ENCODE assay signal across 8 cellular contexts in the genomic region with DNA sequence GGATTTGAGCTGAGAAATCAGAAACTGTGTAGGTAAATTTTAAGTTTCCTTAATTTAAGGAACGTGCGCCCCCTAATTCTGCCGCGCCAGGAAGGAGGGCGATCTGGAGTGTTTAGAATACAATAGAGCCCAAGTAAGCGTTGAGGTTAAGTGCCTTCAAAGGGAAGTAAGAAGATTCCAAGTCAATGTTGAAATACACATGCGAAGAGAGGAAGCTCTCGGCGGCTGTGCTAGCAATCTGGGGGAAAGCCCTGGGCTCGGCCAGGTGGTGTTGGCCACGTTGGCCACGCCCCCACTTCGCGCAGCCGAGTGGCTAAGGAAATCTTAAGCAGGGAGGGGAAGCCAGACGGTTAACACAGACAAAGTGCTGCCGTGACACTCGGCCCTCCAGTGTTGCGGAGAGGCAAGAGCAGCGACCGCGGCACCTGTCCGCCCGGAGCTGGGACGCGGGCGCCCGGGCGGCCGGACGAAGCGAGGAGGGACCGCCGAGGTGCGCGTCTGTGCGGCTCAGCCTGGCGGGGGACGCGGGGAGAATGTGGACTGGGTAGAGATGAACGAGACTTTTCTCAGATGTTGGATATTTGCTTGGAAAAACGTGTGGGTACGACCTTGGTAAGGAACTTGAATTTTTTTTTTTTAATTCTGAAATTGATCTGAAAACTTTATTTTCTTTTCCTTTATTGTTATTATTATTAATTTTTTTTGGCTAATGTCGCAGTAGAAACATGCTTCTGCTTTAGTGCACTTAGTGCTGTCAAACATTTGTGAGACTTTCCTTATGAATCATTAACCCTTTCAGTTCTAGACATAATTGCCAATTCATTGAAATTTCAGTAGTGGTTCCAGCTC. TPM values are rescaled to one million over a fixed set of nuclear protein-coding genes. Genes with fewer than 3 reads are reported as not detected.
DNase-seq lines count a peak whose midpoint lies in the region; ATAC-seq and TF ChIP-seq lines count a peak whose summit lies in the region.

A gene (plus strand): TSS at position 353 of the 849 bp plus-strand sequence. CDS start 218 bp downstream, at position 571.

- H3K36me3 ChIP-seq in BJ (ENCODE audit: control insufficient read depth, insufficient read depth, low read length) (no peaks in the 10 kb centered on the region), ectodermal cell (ENCODE audit: control insufficient read depth, insufficient read depth, low read length) (no peaks in the 10 kb centered on the region), mesenchymal stem cell (ENCODE audit: control insufficient read depth in 1 of 2, insufficient read depth in 2 of 2, low read depth in 1 of 2, low read length in 2 of 2) (peaks cover 0 to 4% of the 10 kb centered on the region in 2 experiments)

- H3K4me2 ChIP-seq in mesenchymal stem cell (ENCODE audit: low read length, poor library complexity, severe bottlenecking), result peak within 1 kb of the TSS; percentile 95

- peak within 1 kb of the TSS; percentile 55 to 84 for H3K18ac ChIP-seq in mesenchymal stem cell (ENCODE audit: low read depth in 1 of 2, low read length in 2 of 2)

- H3K27ac ChIP-seq in ectodermal cell (ENCODE audit: insufficient read depth, low read depth, low read length, poor library complexity, severe bottlenecking) (no peak within 1 kb of the TSS), mesenchymal stem cell (ENCODE audit: low read length, poor library complexity, severe bottlenecking) (peak within 1 kb of the TSS; percentile 13)

- H2BK15ac ChIP-seq in mesenchymal stem cell (ENCODE audit: low read depth, poor library complexity, severe bottlenecking), result peak within 1 kb of the TSS; percentile 75

- TF ChIP-seq CTCF in BJ (IDR thresholded peaks at IDR 0.05; ENCODE audit: insufficient read depth, low read depth, low read length), result peak; percentile 20; the same call in 1 of the 2 replicates

- DNase-seq in BJ (ENCODE audit: low read depth) (no peak), NCI-H69 (lab: John Stamatoyannopoulos, UW) (peak; percentile 92), mesenchymal stem cell (peak; percentile 87)
- DNase-seq in activated CD4-positive, alpha-beta T cell treated with anti-CD3 and anti-CD28 coated beads, Interleukin-2, amount 50 U/mL, for 48 hours, result peak; percentile 78 to 83
- DNase-seq in stimulated activated CD8-positive, alpha-beta memory T cell treated with anti-CD3 and anti-CD28 coated beads, Interleukin-15, amount 100 ng/mL, for 1 hour (ENCODE audit: low read depth), result peak; percentile 43

- H3K9me3 ChIP-seq in ectodermal cell (ENCODE audit: control insufficient read depth, low read length) (no peaks in the 10 kb centered on the region), mesenchymal stem cell (ENCODE audit: control insufficient read depth, low read length) (no peaks in the 10 kb centered on the region)

- peak; percentile 93 for TF ChIP-seq POLR2A in GM19193 (IDR thresholded peaks at IDR 0.05; ENCODE audit: extremely low read depth, insufficient read depth, insufficient read length)

- H3K23ac ChIP-seq in mesenchymal stem cell (ENCODE audit: low read length in 2 of 2), result peak within 1 kb of the TSS in 1 of 2 experiments; percentile 39

- peak within 1 kb of the TSS; percentile 87 for H2BK120ac ChIP-seq in mesenchymal stem cell (ENCODE audit: low read depth, low read length)

- peaks cover 2% of the 10 kb centered on the region for H3K79me1 ChIP-seq in mesenchymal stem cell (replicated peaks; ENCODE audit: low read length, poor library complexity, severe bottlenecking)

- H2BK5ac ChIP-seq in mesenchymal stem cell (ENCODE audit: low read depth, low read length, poor library complexity, severe bottlenecking), result no peak within 1 kb of the TSS

- H3K4me3 ChIP-seq in BJ (ENCODE audit: low read depth, low read length) (peak within 1 kb of the TSS; percentile 73), ectodermal cell (ENCODE audit: insufficient read depth, low read depth, low read length) (peak within 1 kb of the TSS; percentile 34), mesenchymal stem cell (ENCODE audit: insufficient read depth in 1 of 2, low read depth in 1 of 2, low read length in 2 of 2) (peak within 1 kb of the TSS; percentile 66 to 85)

- CTCF ChIA-PET in BJ (lab: Yijun Ruan, JAX), result interaction anchor here (0.6 to 3.3 kb wide), 21 partner anchors 8 to 654 kb away, joined by 3 to 26 read pairs (median 3); no protein-coding TSS in a partner anchor

- H2BK12ac ChIP-seq in mesenchymal stem cell (ENCODE audit: low read length in 2 of 2), result peak within 1 kb of the TSS; percentile 24 to 92

- no peak within 1 kb of the TSS for H2AFZ ChIP-seq in mesenchymal stem cell (ENCODE audit: low read depth, low read length)

- H2AK5ac ChIP-seq in mesenchymal stem cell (ENCODE audit: low read length, severe bottlenecking), result no peak within 1 kb of the TSS

- WGBS in ectodermal cell, 2 experiments, result 1% methylated on average over 43 to 44 of the region's 44 CpGs
- 1% methylated on average over 38 of the region's 44 CpGs for WGBS in mesenchymal stem cell

- peak within 1 kb of the TSS in 1 of 2 experiments; percentile 51 for H3K4ac ChIP-seq in mesenchymal stem cell (ENCODE audit: low read depth in 1 of 2, low read length in 2 of 2)

- peak within 1 kb of the TSS; percentile 82 for H3K9ac ChIP-seq in mesenchymal stem cell (ENCODE audit: low read length)

- peak; percentile 68 for ATAC-seq in HG03378 (IDR thresholded peaks at IDR 0.05; ENCODE audit: unreplicated experiment)

- peak within 1 kb of the TSS; percentile 47 for H4K91ac ChIP-seq in mesenchymal stem cell (ENCODE audit: low read length)

- POLR2A ChIA-PET in BJ (lab: Charles Lee), result interaction anchor here (0.7 kb wide), 1 partner anchor 505 kb away, joined by 4 read pairs; no protein-coding TSS in a partner anchor

- H3K4me1 ChIP-seq in ectodermal cell (ENCODE audit: control insufficient read depth, insufficient read depth, low read length) (peaks cover 20% of the 10 kb centered on the region), mesenchymal stem cell (ENCODE audit: control insufficient read depth, insufficient read depth, low read depth, low read length) (peaks cover 6% of the 10 kb centered on the region)

- H4K8ac ChIP-seq in mesenchymal stem cell (ENCODE audit: low read length), result peak within 1 kb of the TSS; percentile 61

- H3K27me3 ChIP-seq in BJ (ENCODE audit: control insufficient read depth, insufficient read depth, low read length), result no peaks in the 10 kb centered on the region
- H3K27me3 ChIP-seq in ectodermal cell (ENCODE audit: control insufficient read depth, insufficient read depth, low read length, poor library complexity, severe bottlenecking), result peaks cover 30% of the 10 kb centered on the region
- H3K27me3 ChIP-seq in mesenchymal stem cell (ENCODE audit: control insufficient read depth in 1 of 2, insufficient read depth in 1 of 2, low read length in 2 of 2), result no peaks in the 10 kb centered on the region

- H3K14ac ChIP-seq in mesenchymal stem cell (ENCODE audit: low read length in 2 of 2), result peak within 1 kb of the TSS in 1 of 2 experiments; percentile 1

RNA-seq across cellular contexts. Expression of the gene that starts here (rescaled TPM):
- 4.6 and 5.2 TPM in 2 replicates for polyA plus RNA-seq in BJ (2011; rRNA removed)
- 10.7 and 12.6 TPM in 2 replicates for polyA minus RNA-seq in BJ (2011; rRNA and poly(A)+ RNA removed)
- polyA plus RNA-seq in ectodermal cell (2013, experiment 1 of 4), result 0.72 TPM
- 0.82 TPM for polyA plus RNA-seq in ectodermal cell (2013, experiment 2 of 4)
- 0.69 TPM for polyA plus RNA-seq in ectodermal cell (2013, experiment 3 of 4)
- 0.61 TPM for polyA plus RNA-seq in ectodermal cell (2013, experiment 4 of 4)
- 7.5 TPM for polyA plus RNA-seq in mesenchymal stem cell (2013, experiment 1 of 2)
- polyA plus RNA-seq in mesenchymal stem cell (2013, experiment 2 of 2), result 7.3 TPM
